Comparison of ENCODE assay signal across 10 cellular contexts in the genomic region with DNA sequence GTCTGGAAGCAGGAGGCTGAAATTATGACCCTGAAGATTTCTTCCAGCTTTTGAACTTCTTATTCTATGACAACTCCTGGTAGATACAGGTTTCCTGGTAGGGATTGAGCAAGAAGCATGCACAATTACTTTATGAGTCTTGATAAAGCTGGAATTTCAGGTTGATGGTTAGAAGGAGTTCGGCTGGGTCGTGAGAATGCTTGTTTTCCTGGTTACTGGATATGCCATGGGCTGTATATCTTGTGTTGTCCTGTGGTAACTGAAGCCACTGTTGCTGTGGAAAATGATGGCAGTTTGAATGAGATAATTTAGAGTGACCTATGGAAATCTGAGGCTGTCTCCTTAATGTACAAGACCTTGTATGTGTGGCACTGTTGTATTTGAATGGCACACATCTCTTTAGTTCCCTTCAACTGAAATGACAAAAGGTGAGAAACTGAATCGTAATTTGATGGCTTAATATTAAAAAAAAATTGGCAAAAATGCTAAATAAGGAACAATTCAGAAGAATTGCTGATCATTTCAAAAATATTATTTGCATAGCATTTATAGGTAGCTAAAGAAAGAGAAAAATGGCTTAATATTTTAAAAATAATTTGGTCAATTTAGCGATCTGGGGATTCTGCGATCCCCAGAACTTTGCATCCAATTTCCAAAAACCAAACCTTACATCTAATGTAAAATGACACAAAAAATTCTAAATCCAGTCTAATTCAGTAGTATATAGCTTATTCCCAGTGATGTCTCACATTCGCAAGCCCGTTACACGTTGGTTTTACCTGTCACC. TPM values are rescaled to one million over a fixed set of nuclear protein-coding genes. Genes with fewer than 3 reads are reported as not detected.
A peak's percentile ranks its signal among the peaks of the same experiment; 100 is the strongest.
DNase-seq lines count a peak whose midpoint lies in the region; ATAC-seq lines count a peak whose summit lies in the region.
"Had no signal": no experiment of that assay in that cellular context is flagged by ENCODE, and none has a peak within 500 bp of the region (broad histone marks: within the 10 kb centered on the region; RNA-seq: fewer than 3 reads in every experiment).

No MANE protein-coding gene starts in this region.

- peaks cover 19% of the 10 kb centered on the region; the same call in 1 of the 2 replicates for H3K36me3 ChIP-seq in iPS-20b (ENCODE audit: insufficient read depth, low read depth, low read length)
- H3K36me3 ChIP-seq: MG63, ovary had no signal

- ATAC-seq in T-cell (replicated peaks in 1 of 4) (no peak), GM18520 (IDR thresholded peaks at IDR 0.05; ENCODE audit: unreplicated experiment) (no peak)
- no peak for ATAC-seq in stimulated activated effector memory CD8-positive, alpha-beta T cell treated with anti-CD3 and anti-CD28 coated beads, Interleukin-12 subunit alpha, Interleukin-12 subunit beta, amount 100 ng/mL, for 72 hours

- peaks cover 7% of the 10 kb centered on the region for H3K27me3 Mint-ChIP-seq in activated T-cell treated with anti-CD3 and anti-CD28 coated beads, Interleukin-2, amount 50 U/mL, for 24 hours
- no peaks in the 10 kb centered on the region for H3K27me3 Mint-ChIP-seq in T-cell

- peak overlapping the region; percentile 73; the same call in 1 of the 2 replicates for H3K9ac ChIP-seq in iPS-20b (ENCODE audit: low read depth, low read length)

- peaks cover 19% of the 10 kb centered on the region for H3K36me3 Mint-ChIP-seq in activated T-cell treated with anti-CD3 and anti-CD28 coated beads, Interleukin-2, amount 50 U/mL, for 24 hours (ENCODE audit: low read depth)
- no peaks in the 10 kb centered on the region for H3K36me3 Mint-ChIP-seq in T-cell
- peaks cover 27% of the 10 kb centered on the region for H3K36me3 Mint-ChIP-seq in stimulated activated effector memory CD8-positive, alpha-beta T cell treated with anti-CD3 and anti-CD28 coated beads, Interleukin-12 subunit alpha, Interleukin-12 subunit beta, amount 100 ng/mL, for 72 hours

- H3K9me3 Mint-ChIP-seq in activated T-cell treated with anti-CD3 and anti-CD28 coated beads, Interleukin-2, amount 50 U/mL, for 24 hours, result no peaks in the 10 kb centered on the region
- H3K9me3 Mint-ChIP-seq in T-cell, result no peaks in the 10 kb centered on the region
- H3K9me3 Mint-ChIP-seq in stimulated activated effector memory CD8-positive, alpha-beta T cell treated with anti-CD3 and anti-CD28 coated beads, Interleukin-12 subunit alpha, Interleukin-12 subunit beta, amount 100 ng/mL, for 72 hours, result no peaks in the 10 kb centered on the region

- H3K4me3 ChIP-seq in iPS-20b (ENCODE audit: low read length), result peak overlapping the region; percentile 77

- H3K27ac Mint-ChIP-seq in activated T-cell treated with anti-CD3 and anti-CD28 coated beads, Interleukin-2, amount 50 U/mL, for 24 hours, result peak overlapping the region; percentile 27
- peak overlapping the region; percentile 80 to 88 for H3K27ac Mint-ChIP-seq in T-cell
- H3K27ac Mint-ChIP-seq in stimulated activated effector memory CD8-positive, alpha-beta T cell treated with anti-CD3 and anti-CD28 coated beads, Interleukin-12 subunit alpha, Interleukin-12 subunit beta, amount 100 ng/mL, for 72 hours, result no peak overlapping the region

- H3K4me3 Mint-ChIP-seq in activated T-cell treated with anti-CD3 and anti-CD28 coated beads, Interleukin-2, amount 50 U/mL, for 24 hours, result peak overlapping the region; percentile 88
- H3K4me3 Mint-ChIP-seq in T-cell, result peak overlapping the region; percentile 13 to 98 (median 41)
- peak overlapping the region; percentile 82 for H3K4me3 Mint-ChIP-seq in stimulated activated effector memory CD8-positive, alpha-beta T cell treated with anti-CD3 and anti-CD28 coated beads, Interleukin-12 subunit alpha, Interleukin-12 subunit beta, amount 100 ng/mL, for 72 hours

- H3K9me3 ChIP-seq in iPS-20b (ENCODE audit: insufficient read depth, low read depth, low read length), result no peaks in the 10 kb centered on the region
- H3K9me3 ChIP-seq: MG63, ovary had no signal

- peaks cover 9% of the 10 kb centered on the region; the same call in 1 of the 2 replicates for H3K27me3 ChIP-seq in iPS-20b (ENCODE audit: insufficient read depth, low read length)
- H3K27me3 ChIP-seq: MG63, ovary had no signal

- no peak overlapping the region for H3K27ac ChIP-seq in iPS-20b (ENCODE audit: low read length)
- H3K27ac ChIP-seq: ovary had no signal

- CTCF ChIA-PET in T-cell (lab: Charles Lee), result interaction anchor here in 1 of 2 donors (0.8 kb wide), 1 partner anchor 25 kb away, joined by 11 read pairs; no protein-coding TSS in a partner anchor

- DNase-seq in activated T-cell treated with anti-CD3 and anti-CD28 coated beads, Interleukin-2, amount 50 U/mL, for 24 hours, result no peak
- no peak for DNase-seq in activated T-cell treated with anti-CD3 and anti-CD28 coated beads, Interleukin-2, amount 50 U/mL, for 48 hours
- DNase-seq in T-cell (no peak), NCI-H1048 (lab: John Stamatoyannopoulos, UW) (no peak)
- no peak for DNase-seq in stimulated activated effector memory CD8-positive, alpha-beta T cell treated with anti-CD3 and anti-CD28 coated beads, Interleukin-12 subunit alpha, Interleukin-12 subunit beta, amount 100 ng/mL, for 72 hours (ENCODE audit: low spot score in 2 of 2)
- DNase-seq in effector CD4-positive, alpha-beta T cell, result no peak
- DNase-seq: MG63, ovary had no signal

- peaks cover 19% of the 10 kb centered on the region; the same call in 1 of the 2 replicates for H3K4me1 ChIP-seq in iPS-20b (ENCODE audit: insufficient read depth, low read length)

- POLR2A ChIA-PET in T-cell (lab: Charles Lee), result interaction anchor here in 1 of 2 donors (0.5 kb wide), 1 partner anchor 574 kb away, joined by 3 read pairs; no protein-coding TSS in a partner anchor

- peaks cover 37% of the 10 kb centered on the region for H3K4me1 Mint-ChIP-seq in activated T-cell treated with anti-CD3 and anti-CD28 coated beads, Interleukin-2, amount 50 U/mL, for 24 hours (ENCODE audit: low read depth)
- peaks cover 32 to 35% (median 34%) of the 10 kb centered on the region in 3 donors for H3K4me1 Mint-ChIP-seq in T-cell
- peaks cover 36% of the 10 kb centered on the region for H3K4me1 Mint-ChIP-seq in stimulated activated effector memory CD8-positive, alpha-beta T cell treated with anti-CD3 and anti-CD28 coated beads, Interleukin-12 subunit alpha, Interleukin-12 subunit beta, amount 100 ng/mL, for 72 hours

RNA-seq across cellular contexts. Expression of a gene that starts 1.1 kb away (rescaled TPM):
- 10 to 100 TPM; 39.1 to 71.8 (median 51.6) TPM for total RNA-seq in T-cell
